In the genomic region with DNA sequence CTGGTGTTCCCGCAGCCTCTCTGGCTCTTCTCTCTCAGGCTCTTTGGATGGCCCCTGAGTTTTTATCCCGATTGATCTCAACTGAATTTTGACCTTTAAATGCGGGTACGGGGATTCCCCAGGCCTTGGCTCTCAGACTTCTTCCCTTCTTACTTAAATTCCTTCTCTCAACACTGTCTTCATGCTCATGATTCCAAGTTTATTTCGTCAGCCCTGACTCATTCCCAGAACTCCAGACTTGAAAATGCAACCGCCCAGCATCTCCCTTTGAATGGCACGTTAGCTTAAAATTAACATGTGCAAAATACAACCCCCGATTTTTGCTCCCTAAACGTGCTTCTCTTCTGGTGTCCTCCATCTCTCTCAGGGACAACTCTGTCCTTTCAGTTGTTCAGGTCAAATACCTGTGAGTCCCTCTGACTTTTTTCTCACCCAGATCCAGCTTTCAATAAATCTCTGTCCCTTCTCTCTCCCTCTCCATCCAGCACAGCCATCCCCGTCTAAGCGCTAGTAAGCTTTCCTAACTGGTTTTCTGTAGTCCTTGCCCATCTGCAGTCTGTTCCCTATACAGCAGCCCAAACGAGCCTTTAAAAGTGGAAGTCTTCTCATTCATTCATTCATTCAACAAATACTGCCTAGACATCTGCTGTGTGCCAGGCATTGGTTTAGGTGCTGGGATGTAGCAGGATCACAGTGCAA, we compare ENCODE assay signal across 12 cellular contexts. TPM values are rescaled to one million over a fixed set of nuclear protein-coding genes. Genes with fewer than 3 reads are reported as not detected.
DNase-seq lines count a peak whose midpoint lies in the region; ATAC-seq and TF ChIP-seq lines count a peak whose summit lies in the region.
"Had no signal": no experiment of that assay in that cellular context is flagged by ENCODE, and none has a peak within 500 bp of the region (broad histone marks: within the 10 kb centered on the region; RNA-seq: fewer than 3 reads in every experiment).

No MANE protein-coding gene starts in this region.

- H3K27me3 Mint-ChIP-seq in progenitor cell of endocrine pancreas: peaks cover 49% of the 10 kb centered on the region

- H3K4me1 Mint-ChIP-seq in progenitor cell of endocrine pancreas (ENCODE audit: low read depth): no peaks in the 10 kb centered on the region

- H3K4me1 ChIP-seq in SJSA1 (replicated peaks) (peaks cover 51% of the 10 kb centered on the region), osteoblast (ENCODE audit: insufficient read depth, low read length) (peaks cover 5% of the 10 kb centered on the region)

- H4K20me1 ChIP-seq in osteoblast (ENCODE audit: insufficient read depth, low read length): no peaks in the 10 kb centered on the region

- H2AFZ ChIP-seq in osteoblast (ENCODE audit: low read length): no peak overlapping the region

- H3K36me3 Mint-ChIP-seq in progenitor cell of endocrine pancreas (ENCODE audit: insufficient read depth): no peaks in the 10 kb centered on the region

- H3K36me3 ChIP-seq in SJSA1: no peaks in the 10 kb centered on the region
- H3K36me3 ChIP-seq in osteoblast (ENCODE audit: insufficient read depth, low read length): no peaks in the 10 kb centered on the region

- no peaks in the 10 kb centered on the region for H3K79me2 ChIP-seq in osteoblast (ENCODE audit: insufficient read depth, low read length)

- peak overlapping the region; percentile 50 for H3K4me2 ChIP-seq in osteoblast (ENCODE audit: insufficient read depth, low read length)

- peak; percentile 52 for DNase-seq in ELR (ENCODE audit: low read depth)
- DNase-seq in SJSA1 (ENCODE audit: low read depth in 1 of 2, low spot score in 2 of 2): peak; percentile 54 to 77
- peak; percentile 84 for DNase-seq in fibroblast of mammary gland (ENCODE audit: low read depth)
- peak; percentile 83 for DNase-seq in osteoblast (ENCODE audit: insufficient read length, low spot score, missing footprints)
- DNase-seq in progenitor cell of endocrine pancreas (ENCODE audit: low spot score, unreplicated experiment): no peak
- DNase-seq in NCI-H1105 (lab: John Stamatoyannopoulos, UW): no peak
- no peak for DNase-seq in DMS53 (lab: John Stamatoyannopoulos, UW)
- DNase-seq: activated CD8-positive, alpha-beta memory T cell treated with anti-CD3 and anti-CD28 coated beads, Interleukin-2, amount 50 U/mL, for 48 hours; MM.1S; NCI-H2107 had no signal

- no peak for ATAC-seq in HG02840 (IDR thresholded peaks at IDR 0.05; ENCODE audit: low FRiP score, unreplicated experiment)

- TF ChIP-seq CTCF in fibroblast of mammary gland (conservative IDR thresholded peaks at IDR 0.05; ENCODE audit: control insufficient read depth, insufficient read depth, low read depth, low read length) (no peak), osteoblast (IDR thresholded peaks at IDR 0.05; ENCODE audit: extremely low read depth, low read depth, low read length) (no peak), progenitor cell of endocrine pancreas (IDR thresholded peaks at IDR 0.05; ENCODE audit: unreplicated experiment) (no peak)

- H3K9me3 ChIP-seq in SJSA1 (replicated peaks) (no peaks in the 10 kb centered on the region), osteoblast (ENCODE audit: low read depth, low read length) (no peaks in the 10 kb centered on the region)

- H3K4me3 Mint-ChIP-seq in progenitor cell of endocrine pancreas (ENCODE audit: low read depth): no peak overlapping the region
- H3K4me3 Mint-ChIP-seq: neural crest cell had no signal

- no peaks in the 10 kb centered on the region for H3K9me3 Mint-ChIP-seq in progenitor cell of endocrine pancreas (ENCODE audit: low read depth)
- H3K9me3 Mint-ChIP-seq: neural crest cell had no signal

- no peak overlapping the region for H3K27ac Mint-ChIP-seq in progenitor cell of endocrine pancreas

- peaks cover under 1% of the 10 kb centered on the region for H3K27me3 ChIP-seq in SJSA1 (replicated peaks)
- peaks cover 75% of the 10 kb centered on the region for H3K27me3 ChIP-seq in osteoblast (ENCODE audit: insufficient read depth, low read length)

- peak overlapping the region; percentile 64 for H3K27ac ChIP-seq in SJSA1
- H3K27ac ChIP-seq in osteoblast (ENCODE audit: low read depth, low read length): no peak overlapping the region

- H3K4me3 ChIP-seq in SJSA1: no peak overlapping the region
- H3K4me3 ChIP-seq in fibroblast of mammary gland (ENCODE audit: control insufficient read depth, low read depth, low read length): no peak overlapping the region
- no peak overlapping the region for H3K4me3 ChIP-seq in osteoblast (ENCODE audit: insufficient read depth, low read length)

RNA-seq across cellular contexts. Expression of gene HECW1, which starts 7.1 kb away (rescaled TPM):
- total RNA-seq in SJSA1 (2014; rRNA removed; shearing (Covaris generic)): 19.1 TPM in 2 replicates
- 2.9 and 6.5 TPM in 2 replicates for total RNA-seq in osteoblast
- total RNA-seq in progenitor cell of endocrine pancreas: 0.09 and 0.50 TPM in 2 replicates

Comparison
In these comparisons a context has a peak if more than half of its experiments do, and no peak if none do; other contexts are left out.
1. DNase-seq: peak in ELR (single experiment), SJSA1 (2 of 2), fibroblast of mammary gland (single experiment) and osteoblast (single experiment); none in progenitor cell of endocrine pancreas (single experiment), NCI-H1105 (single experiment) and DMS53 (single experiment).